In the genomic region with DNA sequence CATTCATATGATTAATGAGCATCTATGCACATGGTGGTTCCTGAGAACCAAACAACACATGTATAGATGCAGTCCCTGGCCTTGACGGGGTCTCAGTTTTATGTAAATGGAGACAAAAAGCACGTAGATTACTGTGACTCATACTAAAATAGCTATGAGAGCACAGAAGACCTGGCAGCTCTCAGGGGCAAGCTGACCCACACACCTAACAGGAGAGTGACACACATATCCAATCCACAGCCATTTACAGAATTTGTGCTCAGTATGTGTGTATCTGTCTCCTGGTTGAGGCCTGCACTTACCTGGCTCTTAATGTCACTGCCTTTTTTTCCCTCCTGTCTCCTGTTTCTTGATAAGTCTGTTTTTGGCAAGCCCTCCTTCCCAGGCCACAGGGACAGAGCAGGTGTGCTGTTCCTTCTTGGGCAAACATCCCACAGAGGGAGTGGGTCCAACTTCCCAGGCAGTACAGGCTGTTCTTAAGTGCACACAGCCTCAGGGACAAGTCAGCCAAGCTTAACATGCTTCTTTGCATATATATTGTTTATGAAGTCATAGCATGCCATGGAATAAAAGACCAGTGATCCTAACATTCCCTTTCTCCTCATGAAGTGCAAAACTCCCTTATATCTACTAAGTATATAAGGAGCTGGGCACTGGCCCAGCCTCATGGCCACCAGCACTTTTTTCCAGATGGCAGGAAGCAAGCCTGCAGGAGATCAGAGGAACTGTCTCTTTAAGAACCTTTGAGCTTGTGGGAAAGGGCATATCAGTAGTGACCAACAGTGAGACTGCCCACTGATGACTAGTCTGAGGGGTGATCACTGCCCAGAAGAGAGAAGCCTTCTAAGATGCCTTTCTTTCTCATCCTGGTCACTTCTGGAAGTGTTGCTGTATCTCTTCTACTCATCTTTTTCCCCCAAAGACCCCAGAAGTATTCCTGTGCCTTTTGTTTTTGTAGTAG, we compare ENCODE assay signal across 24 cellular contexts.
DNase-seq lines count a peak whose midpoint lies in the region; ATAC-seq and TF ChIP-seq lines count a peak whose summit lies in the region.
"Had no signal": no experiment of that assay in that cellular context is flagged by ENCODE, and none has a peak within 500 bp of the region (broad histone marks: within the 10 kb centered on the region; RNA-seq: fewer than 3 reads in every experiment).

No MANE protein-coding gene starts in this region.

- H3K23me2 ChIP-seq in H9 (ENCODE audit: insufficient read length, low read depth, low read length, poor library complexity, severe bottlenecking): no peaks in the 10 kb centered on the region

- intact Hi-C loops in gastrocnemius medialis (cut with DNase I; ENCODE audit: low total_unique reads): no loop called here

- no peak overlapping the region for H2BK15ac ChIP-seq in H9 (ENCODE audit: low read depth, low read length)

- no CpG with 5 or more reads among the region's 2 CpGs for WGBS in H9 (ENCODE audit: extremely low coverage, insufficient read length, low lambda C conversion rate)
- WGBS in endodermal cell (ENCODE audit: insufficient coverage in 1 of 2, insufficient read length in 1 of 2), 2 experiments: 96% methylated on average over 2 of the region's 2 CpGs; no CpG with 5 or more reads in 1 of the 2 experiments

- no peaks in the 10 kb centered on the region for H4K20me1 ChIP-seq in H9 (ENCODE audit: control insufficient read depth, insufficient read depth, insufficient read length)

- H3K9me3 Mint-ChIP-seq in H9: peaks cover 0 to 2% of the 10 kb centered on the region in 2 experiments; a peak in 1 of 5 replicates
- peaks cover 30% of the 10 kb centered on the region for H3K9me3 Mint-ChIP-seq in endodermal cell

- H3K4me3 ChIP-seq in endodermal cell (ENCODE audit: low read length): no peak overlapping the region
- H3K4me3 ChIP-seq in gastrocnemius medialis: peak overlapping the region in 2 of 4 donors; percentile 7 to 9
- H3K4me3 ChIP-seq: transverse colon had no signal

- TF ChIP-seq POLR2A in gastrocnemius medialis (IDR thresholded peaks at IDR 0.05): no peak

- no peaks in the 10 kb centered on the region for H3K4me1 ChIP-seq in H9 (ENCODE audit: insufficient read depth, low read length)
- no peaks in the 10 kb centered on the region for H3K4me1 ChIP-seq in endodermal cell (ENCODE audit: control insufficient read depth, insufficient read depth, low read length)
- H3K4me1 ChIP-seq in gastrocnemius medialis: peaks cover 23 to 26% of the 10 kb centered on the region in 2 donors
- H3K4me1 ChIP-seq: transverse colon had no signal

- H3K9me3 ChIP-seq in H9 (ENCODE audit: control insufficient read depth, low read depth, low read length): no peaks in the 10 kb centered on the region
- no peaks in the 10 kb centered on the region for H3K9me3 ChIP-seq in endodermal cell (ENCODE audit: control insufficient read depth, low read length)
- H3K9me3 ChIP-seq in gastrocnemius medialis: no peaks in the 10 kb centered on the region
- H3K9me3 ChIP-seq: transverse colon had no signal

- no peak overlapping the region for H3K14ac ChIP-seq in H9 (ENCODE audit: insufficient read depth, low read length)

- TF ChIP-seq CTCF in H9 (conservative IDR thresholded peaks at IDR 0.05): no peak
- TF ChIP-seq CTCF in endodermal cell (conservative IDR thresholded peaks at IDR 0.05): peak; percentile 59
- TF ChIP-seq CTCF in gastrocnemius medialis (IDR thresholded peaks at IDR 0.05 in 4 of 5, conservative IDR thresholded peaks at IDR 0.05 in 1 of 5): peak in 3 of 5 experiments; percentile 7 to 32 (median 20)
- no peak for TF ChIP-seq CTCF in omental fat pad (IDR thresholded peaks at IDR 0.05)

- H3K36me3 Mint-ChIP-seq in H9 (ENCODE audit: insufficient read depth in 1 of 3, low read depth in 3 of 3): no peaks in the 10 kb centered on the region; a peak in 1 of 7 replicates
- H3K36me3 Mint-ChIP-seq in endodermal cell (ENCODE audit: low read depth): peaks cover 6% of the 10 kb centered on the region
- H3K36me3 Mint-ChIP-seq: activated naive CD8-positive, alpha-beta T cell treated with anti-CD3 and anti-CD28 coated beads, Interleukin-2, amount 10 ng/mL, durations not matched to agents 7 days and 5 days; immature natural killer cell; natural killer cell had no signal

- no peak overlapping the region for H3K56ac ChIP-seq in H9 (ENCODE audit: insufficient read length, low read depth, low read length)

- no peak overlapping the region for H3K4me2 ChIP-seq in H9 (ENCODE audit: insufficient read depth, insufficient read length, low read length)

- H4K8ac ChIP-seq in H9 (replicated peaks; ENCODE audit: insufficient read length, low read depth, low read length): no peak overlapping the region

- H3K27ac Mint-ChIP-seq in H9 (peak overlapping the region in 2 of 3 experiments; percentile 83 to 93; a peak in 2 of 7 replicates), endodermal cell (no peak overlapping the region)
- H3K27ac Mint-ChIP-seq: activated B cell treated with CpG ODN at 0.5 μM for 24 hours; activated naive CD8-positive, alpha-beta T cell treated with anti-CD3 and anti-CD28 coated beads, Interleukin-2, amount 10 ng/mL, durations not matched to agents 7 days and 5 days; CD4-positive, alpha-beta T cell; immature natural killer cell; natural killer cell had no signal

- no peak for DNase-seq in H9
- DNase-seq in NCI-H69 (lab: John Stamatoyannopoulos, UW): peak; percentile 37
- DNase-seq in endodermal cell: no peak
- DNase-seq in gastrocnemius medialis: peak; percentile 65 to 77
- no peak for DNase-seq in cortex of kidney (lab: John Stamatoyannopoulos, UW)
- DNase-seq in omental fat pad (ENCODE audit: low spot score): no peak
- DNase-seq: activated B cell treated with CpG ODN at 0.5 μM for 24 hours; activated CD4-positive, alpha-beta T cell treated with anti-CD3 and anti-CD28 coated beads, Interleukin-2, amount 50 U/mL, for 4 hours; activated naive CD8-positive, alpha-beta T cell treated with anti-CD3 and anti-CD28 coated beads, Interleukin-2, amount 10 ng/mL, durations not matched to agents 7 days and 5 days; CD4-positive, alpha-beta T cell; DMS153; erythroblast; GF-D8; GOT3; immature natural killer cell; Karpas-422; natural killer cell; NCI-H187; NCI-H748 treated with DMSO at 0.1 percent for 48 hours; stimulated activated CD4-positive, alpha-beta T cell treated with anti-CD3 and anti-CD28 coated beads, Interleukin-15, amount 100 ng/mL, for 24 hours; T-helper 9 cell; transverse colon had no signal

- H3K27me3 ChIP-seq in H9 (ENCODE audit: insufficient read depth, low read length): no peaks in the 10 kb centered on the region
- H3K27me3 ChIP-seq in endodermal cell (ENCODE audit: control insufficient read depth, insufficient read depth, low read length, poor library complexity, severe bottlenecking): no peaks in the 10 kb centered on the region
- no peaks in the 10 kb centered on the region for H3K27me3 ChIP-seq in gastrocnemius medialis
- H3K27me3 ChIP-seq: transverse colon had no signal

- no peaks in the 10 kb centered on the region for H3K79me1 ChIP-seq in H9 (ENCODE audit: insufficient read depth, low read depth, low read length, poor library complexity, severe bottlenecking)

- in situ Hi-C loops in gastrocnemius medialis (cut with MboI; ENCODE audit: low sequenced_read_pairs in 4 of 4): no loop called here

- H3K4me3 Mint-ChIP-seq in H9: no peak overlapping the region
- no peak overlapping the region for H3K4me3 Mint-ChIP-seq in endodermal cell
- H3K4me3 Mint-ChIP-seq: activated B cell treated with CpG ODN at 0.5 μM for 24 hours; activated naive CD8-positive, alpha-beta T cell treated with anti-CD3 and anti-CD28 coated beads, Interleukin-2, amount 10 ng/mL, durations not matched to agents 7 days and 5 days; CD4-positive, alpha-beta T cell; immature natural killer cell; natural killer cell had no signal

- no peak overlapping the region for H4K91ac ChIP-seq in H9 (ENCODE audit: insufficient read length, low read depth, low read length)

- H3K79me2 ChIP-seq in H9 (ENCODE audit: insufficient read depth, low read length): no peaks in the 10 kb centered on the region

- ATAC-seq in gastrocnemius medialis (peak; percentile 94 to 95), omental fat pad (ENCODE audit: low FRiP score) (no peak), HG03565 (IDR thresholded peaks at IDR 0.05; ENCODE audit: unreplicated experiment) (no peak)
- ATAC-seq: sciatic nerve had no signal

- H3K27ac ChIP-seq in H9 (ENCODE audit: insufficient read length, low read depth, low read length): no peak overlapping the region
- no peak overlapping the region for H3K27ac ChIP-seq in endodermal cell (ENCODE audit: low read depth, low read length)
- peak overlapping the region; percentile 50 to 87 (median 76) for H3K27ac ChIP-seq in gastrocnemius medialis
- H3K27ac ChIP-seq: transverse colon had no signal

- no peak overlapping the region for H2BK12ac ChIP-seq in H9 (ENCODE audit: insufficient read length, low read depth, low read length)

- no peak overlapping the region for H4K5ac ChIP-seq in H9 (ENCODE audit: insufficient read length, low read depth, low read length)

- H2BK20ac ChIP-seq in H9 (ENCODE audit: low read depth, low read length, poor library complexity, severe bottlenecking): no peak overlapping the region

- no peak overlapping the region for H3T11ph ChIP-seq in H9 (ENCODE audit: low read length)

- H2BK120ac ChIP-seq in H9 (ENCODE audit: low read depth, low read length, poor library complexity, severe bottlenecking): no peak overlapping the region

- peak overlapping the region; percentile 4 for H3K18ac ChIP-seq in H9 (ENCODE audit: insufficient read length, low read depth, low read length)

- H2AK5ac ChIP-seq in H9 (ENCODE audit: insufficient read length, low read length): no peak overlapping the region

- H3K36me3 ChIP-seq in endodermal cell (ENCODE audit: control insufficient read depth, insufficient read depth, low read length) (no peaks in the 10 kb centered on the region), gastrocnemius medialis (no peaks in the 10 kb centered on the region)
- H3K36me3 ChIP-seq: transverse colon had no signal

- H3K4ac ChIP-seq in H9 (ENCODE audit: low read depth, low read length): no peak overlapping the region

- no peak overlapping the region for H2AFZ ChIP-seq in H9 (ENCODE audit: low read length)

- no peak overlapping the region for H3K23ac ChIP-seq in H9 (ENCODE audit: insufficient read length, low read depth, low read length)

- H3K4me1 Mint-ChIP-seq in H9: peaks cover 0 to 5% of the 10 kb centered on the region in 2 experiments; a peak in 1 of 4 replicates
- H3K4me1 Mint-ChIP-seq in endodermal cell: peaks cover 8% of the 10 kb centered on the region
- H3K4me1 Mint-ChIP-seq: activated B cell treated with CpG ODN at 0.5 μM for 24 hours; activated naive CD8-positive, alpha-beta T cell treated with anti-CD3 and anti-CD28 coated beads, Interleukin-2, amount 10 ng/mL, durations not matched to agents 7 days and 5 days; immature natural killer cell; natural killer cell had no signal

- H3K9ac ChIP-seq in H9 (ENCODE audit: extremely low read depth, insufficient read length, low read length) (no peak overlapping the region), endodermal cell (ENCODE audit: extremely low read depth, low read length, poor library complexity, severe bottlenecking) (no peak overlapping the region)

- no peak overlapping the region for H2BK5ac ChIP-seq in H9 (ENCODE audit: insufficient read length, low read length)

- H3K27me3 Mint-ChIP-seq in H9 (ENCODE audit: low read depth) (no peaks in the 10 kb centered on the region), endodermal cell (ENCODE audit: insufficient read depth) (no peaks in the 10 kb centered on the region)
- H3K27me3 Mint-ChIP-seq: activated B cell treated with CpG ODN at 0.5 μM for 24 hours; activated naive CD8-positive, alpha-beta T cell treated with anti-CD3 and anti-CD28 coated beads, Interleukin-2, amount 10 ng/mL, durations not matched to agents 7 days and 5 days; CD4-positive, alpha-beta T cell had no signal

Comparison
In these comparisons a context has a peak if more than half of its experiments do, and no peak if none do; other contexts are left out.
1. DNase-seq: peak in NCI-H69 (single experiment) and gastrocnemius medialis (2 of 2); none in H9 (single experiment), endodermal cell (single experiment), cortex of kidney (single experiment) and omental fat pad (single experiment).
2. H3K27ac ChIP-seq: peak in gastrocnemius medialis (4 of 4); none in H9 (single experiment) and endodermal cell (single experiment).
3. CTCF ChIP-seq: peak in endodermal cell (single experiment) and gastrocnemius medialis (3 of 5); none in H9 (single experiment) and omental fat pad (0 of 3).
4. ATAC-seq: peak in gastrocnemius medialis (2 of 2); none in omental fat pad (single experiment) and HG03565 (single experiment).